ENCODE assay signal across 1 cellular context in the genomic region with DNA sequence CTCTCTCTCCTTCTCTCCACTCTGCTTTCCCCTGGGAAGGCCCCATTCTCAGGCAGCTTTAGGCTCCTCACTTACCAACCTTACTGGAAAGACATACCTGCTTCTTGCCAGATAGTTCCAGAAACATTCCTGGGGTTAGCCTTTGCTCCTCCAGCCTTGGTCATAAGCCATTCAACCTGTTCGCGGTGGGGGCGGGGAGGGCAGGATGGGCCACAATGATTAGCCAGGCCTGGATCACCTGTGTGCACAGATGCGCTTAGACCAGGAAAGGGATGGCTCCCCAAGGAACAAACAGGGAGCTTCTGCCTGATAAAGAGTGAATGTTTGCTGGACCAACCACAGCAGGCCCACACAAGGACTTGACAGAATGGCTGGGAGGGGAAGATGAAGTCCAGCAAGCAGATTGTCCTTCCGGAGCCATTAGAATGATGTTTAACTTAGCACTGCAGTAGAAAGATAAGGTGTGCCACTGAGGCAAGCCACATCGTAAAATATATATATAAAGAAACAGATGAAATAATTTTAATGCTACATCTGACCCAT.
TF ChIP-seq lines count a peak whose summit lies in the region.

No MANE protein-coding gene starts in this region.

TF ChIP-seq in WTC11, 78 proteins besides CTCF, POLR2A, EP300 and RAD21:
- TF ChIP-seq, protein P1, sequence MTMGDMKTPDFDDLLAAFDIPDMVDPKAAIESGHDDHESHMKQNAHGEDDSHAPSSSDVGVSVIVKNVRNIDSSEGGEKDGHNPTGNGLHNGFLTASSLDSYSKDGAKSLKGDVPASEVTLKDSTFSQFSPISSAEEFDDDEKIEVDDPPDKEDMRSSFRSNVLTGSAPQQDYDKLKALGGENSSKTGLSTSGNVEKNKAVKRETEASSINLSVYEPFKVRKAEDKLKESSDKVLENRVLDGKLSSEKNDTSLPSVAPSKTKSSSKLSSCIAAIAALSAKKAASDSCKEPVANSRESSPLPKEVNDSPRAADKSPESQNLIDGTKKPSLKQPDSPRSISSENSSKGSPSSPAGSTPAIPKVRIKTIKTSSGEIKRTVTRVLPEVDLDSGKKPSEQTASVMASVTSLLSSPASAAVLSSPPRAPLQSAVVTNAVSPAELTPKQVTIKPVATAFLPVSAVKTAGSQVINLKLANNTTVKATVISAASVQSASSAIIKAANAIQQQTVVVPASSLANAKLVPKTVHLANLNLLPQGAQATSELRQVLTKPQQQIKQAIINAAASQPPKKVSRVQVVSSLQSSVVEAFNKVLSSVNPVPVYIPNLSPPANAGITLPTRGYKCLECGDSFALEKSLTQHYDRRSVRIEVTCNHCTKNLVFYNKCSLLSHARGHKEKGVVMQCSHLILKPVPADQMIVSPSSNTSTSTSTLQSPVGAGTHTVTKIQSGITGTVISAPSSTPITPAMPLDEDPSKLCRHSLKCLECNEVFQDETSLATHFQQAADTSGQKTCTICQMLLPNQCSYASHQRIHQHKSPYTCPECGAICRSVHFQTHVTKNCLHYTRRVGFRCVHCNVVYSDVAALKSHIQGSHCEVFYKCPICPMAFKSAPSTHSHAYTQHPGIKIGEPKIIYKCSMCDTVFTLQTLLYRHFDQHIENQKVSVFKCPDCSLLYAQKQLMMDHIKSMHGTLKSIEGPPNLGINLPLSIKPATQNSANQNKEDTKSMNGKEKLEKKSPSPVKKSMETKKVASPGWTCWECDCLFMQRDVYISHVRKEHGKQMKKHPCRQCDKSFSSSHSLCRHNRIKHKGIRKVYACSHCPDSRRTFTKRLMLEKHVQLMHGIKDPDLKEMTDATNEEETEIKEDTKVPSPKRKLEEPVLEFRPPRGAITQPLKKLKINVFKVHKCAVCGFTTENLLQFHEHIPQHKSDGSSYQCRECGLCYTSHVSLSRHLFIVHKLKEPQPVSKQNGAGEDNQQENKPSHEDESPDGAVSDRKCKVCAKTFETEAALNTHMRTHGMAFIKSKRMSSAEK (CRISPR knock-in tag; IDR thresholded peaks at IDR 0.05; ENCODE audit: borderline replicate concordance), result no peak
- TF ChIP-seq ZNF416 (CRISPR knock-in tag; IDR thresholded peaks at IDR 0.05), result no peak
- no peak for TF ChIP-seq NR1H2 (CRISPR knock-in tag; IDR thresholded peaks at IDR 0.05)
- TF ChIP-seq ESRRA (CRISPR knock-in tag; IDR thresholded peaks at IDR 0.05; ENCODE audit: borderline replicate concordance), result no peak
- no peak for TF ChIP-seq IRF2 (CRISPR knock-in tag; IDR thresholded peaks at IDR 0.05; ENCODE audit: borderline replicate concordance, low read depth)
- no peak for TF ChIP-seq SOX15 (CRISPR knock-in tag; IDR thresholded peaks at IDR 0.05)
- TF ChIP-seq, protein P2, sequence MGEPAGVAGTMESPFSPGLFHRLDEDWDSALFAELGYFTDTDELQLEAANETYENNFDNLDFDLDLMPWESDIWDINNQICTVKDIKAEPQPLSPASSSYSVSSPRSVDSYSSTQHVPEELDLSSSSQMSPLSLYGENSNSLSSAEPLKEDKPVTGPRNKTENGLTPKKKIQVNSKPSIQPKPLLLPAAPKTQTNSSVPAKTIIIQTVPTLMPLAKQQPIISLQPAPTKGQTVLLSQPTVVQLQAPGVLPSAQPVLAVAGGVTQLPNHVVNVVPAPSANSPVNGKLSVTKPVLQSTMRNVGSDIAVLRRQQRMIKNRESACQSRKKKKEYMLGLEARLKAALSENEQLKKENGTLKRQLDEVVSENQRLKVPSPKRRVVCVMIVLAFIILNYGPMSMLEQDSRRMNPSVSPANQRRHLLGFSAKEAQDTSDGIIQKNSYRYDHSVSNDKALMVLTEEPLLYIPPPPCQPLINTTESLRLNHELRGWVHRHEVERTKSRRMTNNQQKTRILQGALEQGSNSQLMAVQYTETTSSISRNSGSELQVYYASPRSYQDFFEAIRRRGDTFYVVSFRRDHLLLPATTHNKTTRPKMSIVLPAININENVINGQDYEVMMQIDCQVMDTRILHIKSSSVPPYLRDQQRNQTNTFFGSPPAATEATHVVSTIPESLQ (CRISPR knock-in tag; IDR thresholded peaks at IDR 0.05), result no peak
- TF ChIP-seq, protein P3, sequence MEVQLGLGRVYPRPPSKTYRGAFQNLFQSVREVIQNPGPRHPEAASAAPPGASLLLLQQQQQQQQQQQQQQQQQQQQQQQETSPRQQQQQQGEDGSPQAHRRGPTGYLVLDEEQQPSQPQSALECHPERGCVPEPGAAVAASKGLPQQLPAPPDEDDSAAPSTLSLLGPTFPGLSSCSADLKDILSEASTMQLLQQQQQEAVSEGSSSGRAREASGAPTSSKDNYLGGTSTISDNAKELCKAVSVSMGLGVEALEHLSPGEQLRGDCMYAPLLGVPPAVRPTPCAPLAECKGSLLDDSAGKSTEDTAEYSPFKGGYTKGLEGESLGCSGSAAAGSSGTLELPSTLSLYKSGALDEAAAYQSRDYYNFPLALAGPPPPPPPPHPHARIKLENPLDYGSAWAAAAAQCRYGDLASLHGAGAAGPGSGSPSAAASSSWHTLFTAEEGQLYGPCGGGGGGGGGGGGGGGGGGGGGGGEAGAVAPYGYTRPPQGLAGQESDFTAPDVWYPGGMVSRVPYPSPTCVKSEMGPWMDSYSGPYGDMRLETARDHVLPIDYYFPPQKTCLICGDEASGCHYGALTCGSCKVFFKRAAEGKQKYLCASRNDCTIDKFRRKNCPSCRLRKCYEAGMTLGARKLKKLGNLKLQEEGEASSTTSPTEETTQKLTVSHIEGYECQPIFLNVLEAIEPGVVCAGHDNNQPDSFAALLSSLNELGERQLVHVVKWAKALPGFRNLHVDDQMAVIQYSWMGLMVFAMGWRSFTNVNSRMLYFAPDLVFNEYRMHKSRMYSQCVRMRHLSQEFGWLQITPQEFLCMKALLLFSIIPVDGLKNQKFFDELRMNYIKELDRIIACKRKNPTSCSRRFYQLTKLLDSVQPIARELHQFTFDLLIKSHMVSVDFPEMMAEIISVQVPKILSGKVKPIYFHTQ (CRISPR knock-in tag; IDR thresholded peaks at IDR 0.05), result no peak
- TF ChIP-seq FOXP1 (CRISPR knock-in tag; IDR thresholded peaks at IDR 0.05; ENCODE audit: borderline replicate concordance), result no peak
- TF ChIP-seq NFE2L1 (CRISPR knock-in tag; IDR thresholded peaks at IDR 0.05), result no peak
- TF ChIP-seq, protein P4, sequence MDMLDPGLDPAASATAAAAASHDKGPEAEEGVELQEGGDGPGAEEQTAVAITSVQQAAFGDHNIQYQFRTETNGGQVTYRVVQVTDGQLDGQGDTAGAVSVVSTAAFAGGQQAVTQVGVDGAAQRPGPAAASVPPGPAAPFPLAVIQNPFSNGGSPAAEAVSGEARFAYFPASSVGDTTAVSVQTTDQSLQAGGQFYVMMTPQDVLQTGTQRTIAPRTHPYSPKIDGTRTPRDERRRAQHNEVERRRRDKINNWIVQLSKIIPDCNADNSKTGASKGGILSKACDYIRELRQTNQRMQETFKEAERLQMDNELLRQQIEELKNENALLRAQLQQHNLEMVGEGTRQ (CRISPR knock-in tag; IDR thresholded peaks at IDR 0.05), result no peak
- no peak for TF ChIP-seq NFYB (CRISPR knock-in tag; conservative IDR thresholded peaks at IDR 0.05; ENCODE audit: low read depth)
- no peak for TF ChIP-seq JUN (CRISPR knock-in tag; IDR thresholded peaks at IDR 0.05)
- no peak for TF ChIP-seq ZNF138 (CRISPR knock-in tag; conservative IDR thresholded peaks at IDR 0.05)
TF ChIP-seq in WTC11: peak in this region for 0.
